Comparison of ENCODE assay signal across 8 cellular contexts in the genomic region with DNA sequence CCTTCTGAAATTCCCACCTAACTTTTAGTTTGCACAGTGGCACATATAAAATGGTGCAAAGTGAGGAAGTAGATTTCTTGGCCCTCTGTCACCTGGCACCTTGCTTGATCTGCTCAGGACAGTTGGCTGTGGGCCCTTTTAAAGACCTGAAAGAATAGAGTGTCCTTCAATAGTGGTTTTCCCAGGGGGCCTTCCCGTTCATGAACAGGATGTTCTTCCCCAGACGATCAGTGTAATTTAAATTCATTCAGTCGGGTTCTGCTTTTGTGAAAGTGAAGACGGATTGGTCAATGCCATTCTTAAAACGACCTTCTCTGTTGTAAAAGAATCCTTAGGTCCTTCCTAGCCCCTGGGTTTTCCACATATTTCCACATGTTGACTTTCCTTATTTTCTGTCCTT.
DNase-seq lines count a peak whose midpoint lies in the region; ATAC-seq and TF ChIP-seq lines count a peak whose summit lies in the region.
"Had no signal": no experiment of that assay in that cellular context is flagged by ENCODE, and none has a peak within 500 bp of the region (broad histone marks: within the 10 kb centered on the region; RNA-seq: fewer than 3 reads in every experiment).

No MANE protein-coding gene starts in this region.

- CTCF ChIA-PET in naive thymus-derived CD4-positive, alpha-beta T cell (lab: Charles Lee), result no interaction called here

- POLR2A ChIA-PET in naive thymus-derived CD4-positive, alpha-beta T cell (lab: Charles Lee), result no interaction called here

- ATAC-seq in lower lobe of right lung, result no peak
- ATAC-seq in naive thymus-derived CD4-positive, alpha-beta T cell, result no peak

- H3K27me3 ChIP-seq in lower lobe of right lung (ENCODE audit: low read depth), result no peaks in the 10 kb centered on the region
- no peaks in the 10 kb centered on the region for H3K27me3 ChIP-seq in naive thymus-derived CD4-positive, alpha-beta T cell (ENCODE audit: control insufficient read depth in 2 of 2, insufficient read depth in 2 of 2, low read length in 2 of 2)

- peak; percentile 18 for DNase-seq in NB4 (ENCODE audit: low read depth)
- DNase-seq in lower lobe of right lung, result no peak
- DNase-seq in naive thymus-derived CD4-positive, alpha-beta T cell, result no peak
- no peak for DNase-seq in AML-193 (lab: John Stamatoyannopoulos, UW)
- DNase-seq in NCI-H2081 (lab: John Stamatoyannopoulos, UW), result no peak
- DNase-seq: activated CD4-positive, alpha-beta T cell treated with anti-CD3 and anti-CD28 coated beads, Interleukin-2, amount 50 U/mL, for 48 hours had no signal

- peak overlapping the region in 2 of 5 experiments; percentile 17 to 46 for H3K4me3 Mint-ChIP-seq in brain
- no peak overlapping the region for H3K4me3 Mint-ChIP-seq in naive thymus-derived CD4-positive, alpha-beta T cell

- TF ChIP-seq CTCF in NB4 (IDR thresholded peaks at IDR 0.05; ENCODE audit: low read depth, low read length) (no peak), brain (conservative IDR thresholded peaks at IDR 0.05) (no peak), lower lobe of right lung (IDR thresholded peaks at IDR 0.05) (no peak)

- H3K9me3 Mint-ChIP-seq in brain, result no peaks in the 10 kb centered on the region
- H3K9me3 Mint-ChIP-seq in naive thymus-derived CD4-positive, alpha-beta T cell, result no peaks in the 10 kb centered on the region

- no peaks in the 10 kb centered on the region for H3K27me3 Mint-ChIP-seq in brain
- peaks cover 0 to 11% (median 7%) of the 10 kb centered on the region in 5 donors for H3K27me3 Mint-ChIP-seq in naive thymus-derived CD4-positive, alpha-beta T cell

- intact Hi-C loops in lower lobe of right lung (cut with DNase I), result no loop called here
- intact Hi-C loops in naive thymus-derived CD4-positive, alpha-beta T cell (cut with micrococcal nuclease), result no loop called here

- H3K9me3 ChIP-seq in lower lobe of right lung, result no peaks in the 10 kb centered on the region
- no peaks in the 10 kb centered on the region for H3K9me3 ChIP-seq in naive thymus-derived CD4-positive, alpha-beta T cell (ENCODE audit: control insufficient read depth in 2 of 3, low read length in 3 of 3)

- TF ChIP-seq POLR2A in NB4 (IDR thresholded peaks at IDR 0.05; ENCODE audit: extremely low read depth, insufficient read length), result no peak

- peaks cover 59% of the 10 kb centered on the region for H3K4me1 Mint-ChIP-seq in brain
- peaks cover 0 to 1% (median 0%) of the 10 kb centered on the region in 7 donors for H3K4me1 Mint-ChIP-seq in naive thymus-derived CD4-positive, alpha-beta T cell

- H3K27ac ChIP-seq in lower lobe of right lung (peak overlapping the region; percentile 9), temporal lobe (ENCODE audit: low read depth, low read length) (peak overlapping the region; percentile 69)
- H3K27ac ChIP-seq in naive thymus-derived CD4-positive, alpha-beta T cell (ENCODE audit: low read depth, low read length), result no peak overlapping the region

- H3K4me3 ChIP-seq in NB4 (ENCODE audit: low read depth, low read length) (no peak overlapping the region), lower lobe of right lung (no peak overlapping the region)
- H3K4me3 ChIP-seq in naive thymus-derived CD4-positive, alpha-beta T cell (ENCODE audit: low read length), result no peak overlapping the region

- peak overlapping the region in 4 of 5 experiments; percentile 3 to 85 (median 46) for H3K27ac Mint-ChIP-seq in brain
- no peak overlapping the region for H3K27ac Mint-ChIP-seq in naive thymus-derived CD4-positive, alpha-beta T cell

- H3K36me3 ChIP-seq in lower lobe of right lung, result peaks cover 73% of the 10 kb centered on the region
- H3K36me3 ChIP-seq in naive thymus-derived CD4-positive, alpha-beta T cell (ENCODE audit: control insufficient read depth in 2 of 3, insufficient read depth in 3 of 3, low read length in 3 of 3), result no peaks in the 10 kb centered on the region

- H3K4me1 ChIP-seq in lower lobe of right lung, result peaks cover 18% of the 10 kb centered on the region
- H3K4me1 ChIP-seq in naive thymus-derived CD4-positive, alpha-beta T cell (ENCODE audit: control insufficient read depth in 2 of 2, insufficient read depth in 2 of 2, low read length in 2 of 2), result no peaks in the 10 kb centered on the region

- peaks cover 53% of the 10 kb centered on the region for H3K36me3 Mint-ChIP-seq in brain
- H3K36me3 Mint-ChIP-seq in naive thymus-derived CD4-positive, alpha-beta T cell, result no peaks in the 10 kb centered on the region

Comparison
In these comparisons a context has a peak if more than half of its experiments do, and no peak if none do; other contexts are left out.
1. H3K27ac Mint-ChIP-seq: peak in brain (4 of 5); none in naive thymus-derived CD4-positive, alpha-beta T cell (0 of 9).